In genomic region chr21:37085726-37086125, GRCh38 we compare ENCODE assay signal across 31 cellular contexts.
"Had no signal": no experiment of that assay in that cellular context is flagged by ENCODE, and none has a peak within 500 bp of the region (broad histone marks: within the 10 kb centered on the region; RNA-seq: fewer than 3 reads in every experiment).

No MANE protein-coding gene starts in this region.

- H3K27ac ChIP-seq: brain microvascular endothelial cell, coronary artery, dorsolateral prefrontal cortex had no signal

- H3K9me3 Mint-ChIP-seq: activated CD4-positive, alpha-beta memory T cell treated with anti-CD3 and anti-CD28 coated beads, Interleukin-2, amount 10 ng/mL, durations not matched to agents 7 days and 5 days; activated CD4-positive, alpha-beta T cell treated with anti-CD3 and anti-CD28 coated beads, Interleukin-2, amount 10 ng/mL, durations not matched to agents 7 days and 5 days; activated T-cell treated with anti-CD3 and anti-CD28 coated beads, Interleukin-2, amount 50 U/mL, for 4 hours; activated T-helper 17 cell treated with anti-CD3 and anti-CD28 coated beads, Interleukin-2, amount 50 U/mL, for 72 hours; central memory CD8-positive, alpha-beta T cell; dendritic cell treated with granulocyte-macrophage colony-stimulating factor and Interleukin-4, amounts not matched to agents 40 ng/mL and 50 ng/mL, for 4 days; endodermal cell; T-helper 2 cell treated with Interferon-gamma antibody and Interleukin-4, amounts not matched to agents 5 μg/mL and 100 μg/mL, for 36 hours had no signal

- H3K27me3 Mint-ChIP-seq: activated CD4-positive, alpha-beta memory T cell treated with anti-CD3 and anti-CD28 coated beads, Interleukin-2, amount 10 ng/mL, durations not matched to agents 7 days and 5 days; activated CD4-positive, alpha-beta T cell treated with anti-CD3 and anti-CD28 coated beads, Interleukin-2, amount 10 ng/mL, durations not matched to agents 7 days and 5 days; activated naive CD8-positive, alpha-beta T cell; activated T-helper 17 cell treated with anti-CD3 and anti-CD28 coated beads, Interleukin-2, amount 50 U/mL, for 72 hours; central memory CD8-positive, alpha-beta T cell; dendritic cell treated with granulocyte-macrophage colony-stimulating factor and Interleukin-4, amounts not matched to agents 40 ng/mL and 50 ng/mL, for 4 days; T-helper 17 cell had no signal

- DNase-seq: activated CD4-positive, alpha-beta memory T cell treated with anti-CD3 and anti-CD28 coated beads, Interleukin-2, amount 10 ng/mL, durations not matched to agents 7 days and 5 days; activated CD4-positive, alpha-beta T cell treated with anti-CD3 and anti-CD28 coated beads for 1 hour; activated CD4-positive, alpha-beta T cell treated with anti-CD3 and anti-CD28 coated beads for 4 hours; activated CD4-positive, alpha-beta T cell treated with anti-CD3 and anti-CD28 coated beads, Interleukin-2, amount 10 ng/mL, durations not matched to agents 7 days and 5 days; activated CD4-positive, alpha-beta T cell treated with anti-CD3 and anti-CD28 coated beads, Interleukin-2, amount 50 U/mL, for 4 hours; activated CD4-positive, CD25-positive, alpha-beta regulatory T cell; activated effector memory CD4-positive, alpha-beta T cell treated with Interleukin-2 at 50 U/mL for 16 hours; activated gamma-delta T cell treated with Interleukin-2 at 50 U/mL for 16 hours; activated naive CD4-positive, alpha-beta T cell treated with anti-CD3 and anti-CD28 coated beads, Interleukin-2, amount 50 U/mL, for 16 hours; activated naive CD4-positive, alpha-beta T cell treated with Interleukin-2 at 50 U/mL for 16 hours; activated T-cell treated with anti-CD3 and anti-CD28 coated beads, Interleukin-2, amount 50 U/mL, for 4 hours; amniotic stem cell; anterior cingulate cortex; brain microvascular endothelial cell; dorsolateral prefrontal cortex; effector memory CD4-positive, alpha-beta T cell; endodermal cell; foreskin fibroblast; head of caudate nucleus; SW 1271; T-helper 1 cell; T-helper 17 cell; T1000 had no signal

- FAIRE-seq: astrocyte, frontal cortex had no signal

- H3K27me3 ChIP-seq: brain microvascular endothelial cell, dorsolateral prefrontal cortex had no signal

- H3K4me3 Mint-ChIP-seq: activated CD4-positive, alpha-beta memory T cell treated with anti-CD3 and anti-CD28 coated beads, Interleukin-2, amount 10 ng/mL, durations not matched to agents 7 days and 5 days; activated CD4-positive, alpha-beta T cell treated with anti-CD3 and anti-CD28 coated beads, Interleukin-2, amount 10 ng/mL, durations not matched to agents 7 days and 5 days; activated naive CD8-positive, alpha-beta T cell; activated T-cell treated with anti-CD3 and anti-CD28 coated beads, Interleukin-2, amount 50 U/mL, for 4 hours; activated T-helper 17 cell treated with anti-CD3 and anti-CD28 coated beads, Interleukin-2, amount 50 U/mL, for 72 hours; central memory CD8-positive, alpha-beta T cell; dendritic cell treated with granulocyte-macrophage colony-stimulating factor and Interleukin-4, amounts not matched to agents 40 ng/mL and 50 ng/mL, for 4 days; endodermal cell; T-helper 17 cell; T-helper 2 cell treated with Interferon-gamma antibody and Interleukin-4, amounts not matched to agents 5 μg/mL and 100 μg/mL, for 36 hours had no signal

- H3K4me3 ChIP-seq: coronary artery, dorsolateral prefrontal cortex had no signal

- H3K27ac Mint-ChIP-seq: activated CD4-positive, alpha-beta memory T cell treated with anti-CD3 and anti-CD28 coated beads, Interleukin-2, amount 10 ng/mL, durations not matched to agents 7 days and 5 days; activated CD4-positive, alpha-beta T cell treated with anti-CD3 and anti-CD28 coated beads, Interleukin-2, amount 10 ng/mL, durations not matched to agents 7 days and 5 days; activated naive CD8-positive, alpha-beta T cell; activated T-helper 17 cell treated with anti-CD3 and anti-CD28 coated beads, Interleukin-2, amount 50 U/mL, for 72 hours; dendritic cell treated with granulocyte-macrophage colony-stimulating factor and Interleukin-4, amounts not matched to agents 40 ng/mL and 50 ng/mL, for 4 days; endodermal cell; T-helper 17 cell; T-helper 2 cell treated with Interferon-gamma antibody and Interleukin-4, amounts not matched to agents 5 μg/mL and 100 μg/mL, for 36 hours had no signal
